ENCODE assay signal across 8 cellular contexts in genomic region chr15:70098170-70098460, GRCh38. TPM values are rescaled to one million over a fixed set of nuclear protein-coding genes. Genes with fewer than 3 reads are reported as not detected.
DNase-seq lines count a peak whose midpoint lies in the region; ATAC-seq, FAIRE-seq and TF ChIP-seq lines count a peak whose summit lies in the region.

No MANE protein-coding gene starts in this region.

- no peaks in the 10 kb centered on the region for H3K36me3 ChIP-seq in effector memory CD4-positive, alpha-beta T cell (ENCODE audit: control insufficient read depth, insufficient read depth, low read length)

- FAIRE-seq in GM19239 (lab: Jason Lieb, UNC) = no peak

- H3K4me3 Mint-ChIP-seq in Calu3 (ENCODE audit: low read depth, unreplicated experiment) = peak overlapping the region; percentile 97
- peak overlapping the region; percentile 93 for H3K4me3 Mint-ChIP-seq in osteocyte (ENCODE audit: unreplicated experiment)

- H3K27ac Mint-ChIP-seq in Calu3 (ENCODE audit: unreplicated experiment) (peak overlapping the region; percentile 96), osteocyte (ENCODE audit: unreplicated experiment) (peak overlapping the region; percentile 96)

- no peak for ATAC-seq in GM19351 (IDR thresholded peaks at IDR 0.05; ENCODE audit: unreplicated experiment)

- H3K9me3 ChIP-seq in effector memory CD4-positive, alpha-beta T cell (ENCODE audit: control insufficient read depth, low read length) = no peaks in the 10 kb centered on the region

- H3K27me3 Mint-ChIP-seq in Calu3 (ENCODE audit: unreplicated experiment) (peaks cover 7% of the 10 kb centered on the region), osteocyte (ENCODE audit: unreplicated experiment) (peaks cover 9% of the 10 kb centered on the region)

- TF ChIP-seq CTCF in Calu3 (IDR thresholded peaks at IDR 0.05; ENCODE audit: unreplicated experiment) (no peak), osteocyte (IDR thresholded peaks at IDR 0.05) (peak; percentile 2)

- H3K4me1 ChIP-seq in effector memory CD4-positive, alpha-beta T cell (ENCODE audit: control insufficient read depth, insufficient read depth, low read length, poor library complexity, severe bottlenecking) = peaks cover 50% of the 10 kb centered on the region

- CTCF ChIA-PET in Calu3 (lab: Charles Lee) = interaction anchor here (0.7 to 2.0 kb wide), 14 partner anchors 29 to 632 kb away, joined by 3 to 8 read pairs (median 4); no protein-coding TSS in a partner anchor

- H3K9me3 Mint-ChIP-seq in Calu3 (ENCODE audit: low read depth, unreplicated experiment) (no peaks in the 10 kb centered on the region), osteocyte (ENCODE audit: unreplicated experiment) (no peaks in the 10 kb centered on the region)

- H3K36me3 Mint-ChIP-seq in Calu3 (ENCODE audit: insufficient read depth, unreplicated experiment) = peaks cover 75% of the 10 kb centered on the region
- H3K36me3 Mint-ChIP-seq in osteocyte (ENCODE audit: unreplicated experiment) = peaks cover 4% of the 10 kb centered on the region

- intact Hi-C loops in Calu3 (cut with micrococcal nuclease; ENCODE audit: unreplicated experiment) = loop anchor here (5.0 to 10.0 kb wide), 5 partner anchors 373 to 621 kb away; no protein-coding TSS in a partner anchor

- TSS peak; percentile 100 for BruUV-seq in Calu3 (replicated peaks; lab: Mats Ljungman, UMichigan)

- DNase-seq in Calu3 (no peak), OCI-M1 (lab: John Stamatoyannopoulos, UW) (peak; percentile 82), osteocyte (ENCODE audit: extremely low spot score, unreplicated experiment) (no peak), GM19239 (ENCODE audit: insufficient read length, low spot score) (no peak), NCI-H1436 (lab: John Stamatoyannopoulos, UW) (no peak)
- no peak for DNase-seq in effector memory CD4-positive, alpha-beta T cell
- DNase-seq in activated effector memory CD4-positive, alpha-beta T cell treated with anti-CD3 and anti-CD28 coated beads, Interleukin-2, amount 50 U/mL, for 16 hours = no peak

- H3K4me1 Mint-ChIP-seq in Calu3 (ENCODE audit: low read depth, unreplicated experiment) (peaks cover 42% of the 10 kb centered on the region), osteocyte (ENCODE audit: unreplicated experiment) (peaks cover 52% of the 10 kb centered on the region)

- H3K27ac ChIP-seq in effector memory CD4-positive, alpha-beta T cell (ENCODE audit: insufficient read depth, low read length, poor library complexity, severe bottlenecking) = peak overlapping the region; percentile 89

- no peaks in the 10 kb centered on the region for H3K27me3 ChIP-seq in effector memory CD4-positive, alpha-beta T cell (replicated peaks; ENCODE audit: control insufficient read depth, insufficient read depth, low read length, poor library complexity, severe bottlenecking)

- peak overlapping the region; percentile 70 for H3K4me3 ChIP-seq in effector memory CD4-positive, alpha-beta T cell (ENCODE audit: insufficient read depth, low read depth, low read length, poor library complexity, severe bottlenecking)

RNA-seq across cellular contexts. Expression of gene TLE3, which starts 0.4 kb away (rescaled TPM):
- total RNA-seq in Calu3 (2022) = 53.5 and 54.8 TPM in 2 replicates
- total RNA-seq in osteocyte = 27.8 and 28.8 TPM in 2 replicates
